ENCODE assay signal across 8 cellular contexts in the genomic region with DNA sequence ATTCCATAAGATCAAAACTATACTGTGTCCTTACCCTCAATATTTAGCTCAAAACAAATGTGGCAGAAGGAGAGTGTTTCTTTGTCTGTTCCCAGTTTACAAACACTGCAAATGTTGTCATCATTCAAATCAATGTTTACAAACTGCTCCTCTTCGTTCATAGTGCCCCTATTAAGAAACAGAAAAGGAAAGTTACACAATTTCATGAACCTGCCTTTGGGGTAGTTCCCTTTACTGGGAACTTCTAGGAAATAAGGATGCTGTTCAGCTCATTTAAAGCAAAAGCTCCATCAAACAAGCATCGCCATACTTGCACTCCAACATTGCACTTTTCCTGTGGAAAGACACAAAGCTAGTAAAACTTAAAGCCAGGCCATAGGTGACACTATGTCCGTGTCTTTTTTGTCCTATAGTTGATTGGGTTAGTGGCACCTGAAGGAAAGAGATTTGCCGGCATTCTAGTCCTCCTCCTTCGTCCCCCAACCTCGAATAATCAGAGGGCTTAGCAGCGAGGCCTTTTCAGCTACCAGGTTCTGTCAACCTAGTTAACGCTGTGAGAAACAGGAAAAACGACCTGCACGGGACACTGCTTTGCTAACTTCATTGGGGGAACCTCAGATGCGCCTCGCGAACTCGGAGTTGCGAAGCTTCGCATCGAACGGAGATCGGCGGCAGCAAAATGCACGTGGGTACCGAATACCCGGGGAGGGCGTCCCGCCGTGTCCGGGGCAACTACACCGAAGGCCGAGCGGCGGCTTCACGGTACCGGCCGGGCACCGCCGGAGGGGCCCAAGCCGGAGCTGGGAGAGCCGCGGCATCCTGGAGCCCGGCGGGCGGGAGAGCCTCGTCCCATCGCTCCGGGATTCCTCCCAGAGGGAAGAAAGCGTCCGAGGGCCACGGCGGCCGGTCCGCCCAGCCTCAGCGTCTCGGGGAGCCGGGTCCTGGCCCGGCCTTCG. TPM values are rescaled to one million over a fixed set of nuclear protein-coding genes. Genes with fewer than 3 reads are reported as not detected.
A peak's percentile ranks its signal among the peaks of the same experiment; 100 is the strongest.
DNase-seq lines count a peak whose midpoint lies in the region; ATAC-seq, FAIRE-seq and TF ChIP-seq lines count a peak whose summit lies in the region.

No MANE protein-coding gene starts in this region.

- H3K9me3 Mint-ChIP-seq in Caco-2 (ENCODE audit: unreplicated experiment), result no peaks in the 10 kb centered on the region

- in situ Hi-C loops in GM13976 (cut with MboI; ENCODE audit: low sequenced_read_pairs, unreplicated experiment), result no loop called here

- no peak for TF ChIP-seq POLR2A in body of pancreas (IDR thresholded peaks at IDR 0.05)

- H3K27me3 ChIP-seq in Caco-2 (replicated peaks; ENCODE audit: control insufficient read depth, insufficient read depth, low read length) (no peaks in the 10 kb centered on the region), HUES64 (ENCODE audit: insufficient read depth, low read length) (no peaks in the 10 kb centered on the region), body of pancreas (no peaks in the 10 kb centered on the region), small intestine (ENCODE audit: control insufficient read depth in 2 of 2, insufficient read depth in 2 of 2, low read length in 2 of 2) (no peaks in the 10 kb centered on the region)

- FAIRE-seq in small intestine (lab: Jason Lieb, UNC), result no peak

- peak overlapping the region; percentile 98 for H3K27ac ChIP-seq in HUES64 (ENCODE audit: low read depth, low read length)
- peak overlapping the region; percentile 82 to 96 (median 92) for H3K27ac ChIP-seq in body of pancreas
- peak overlapping the region; percentile 90 to 100 for H3K27ac ChIP-seq in small intestine (ENCODE audit: low read depth in 1 of 2, low read length in 1 of 2)

- H3K36me3 ChIP-seq in Caco-2 (ENCODE audit: control insufficient read depth, insufficient read depth, low read length) (no peaks in the 10 kb centered on the region), HUES64 (ENCODE audit: insufficient read depth, low read length) (peaks cover 44% of the 10 kb centered on the region), body of pancreas (replicated peaks in 1 of 2; ENCODE audit: insufficient read depth in 1 of 2, low read depth in 2 of 2) (no peaks in the 10 kb centered on the region), small intestine (ENCODE audit: control insufficient read depth in 2 of 2, insufficient read depth in 2 of 2, low read length in 2 of 2) (no peaks in the 10 kb centered on the region)

- CTCF ChIA-PET in Caco-2 (lab: Charles Lee), result interaction anchor here (1.2 kb wide), 1 partner anchor 118 kb away, joined by 3 read pairs; no protein-coding TSS in a partner anchor

- WGBS in HUES64, result under 1% methylated on average over 56 of the region's 56 CpGs
- 1 to 11% methylated on average over 7 to 46 of the region's 56 CpGs for WGBS in body of pancreas, 2 donors
- WGBS in small intestine, 3 donors, result 1% methylated on average over 53 to 56 of the region's 56 CpGs

- ATAC-seq in GM21381 (IDR thresholded peaks at IDR 0.05; ENCODE audit: unreplicated experiment) (peak; percentile 10), body of pancreas (peak; percentile 29)

- intact Hi-C loops in Caco-2 (cut with micrococcal nuclease; ENCODE audit: unreplicated experiment), result loop anchor here (1.0 to 5.0 kb wide), 4 partner anchors 22 to 139 kb away; no protein-coding TSS in a partner anchor
- intact Hi-C loops in body of pancreas (cut with DNase I), result no loop called here

- no peaks in the 10 kb centered on the region for H3K27me3 Mint-ChIP-seq in Caco-2 (ENCODE audit: insufficient read depth, unreplicated experiment)

- POLR2A ChIA-PET in Caco-2 (lab: Charles Lee), result no interaction called here

- H3K9ac ChIP-seq in HUES64 (ENCODE audit: low read depth, low read length), result peak overlapping the region; percentile 99

- H3K9me3 ChIP-seq in Caco-2, result no peaks in the 10 kb centered on the region
- H3K9me3 ChIP-seq in HUES64 (ENCODE audit: insufficient read depth, low read depth, low read length), result no peaks in the 10 kb centered on the region
- H3K9me3 ChIP-seq in body of pancreas, result no peaks in the 10 kb centered on the region
- no peaks in the 10 kb centered on the region for H3K9me3 ChIP-seq in small intestine (ENCODE audit: control insufficient read depth, low read depth)

- H3K4me3 Mint-ChIP-seq in Caco-2 (ENCODE audit: unreplicated experiment), result peak overlapping the region; percentile 91

- no TSS peak for BruUV-seq in Caco-2 (replicated peaks; lab: Mats Ljungman, UMichigan)

- peaks cover 22% of the 10 kb centered on the region for H3K36me3 Mint-ChIP-seq in Caco-2 (ENCODE audit: insufficient read depth, unreplicated experiment)

- H3K4me3 ChIP-seq in Caco-2 (ENCODE audit: low read depth, low read length), result peak overlapping the region; percentile 93
- H3K4me3 ChIP-seq in HUES64 (ENCODE audit: low read length), result peak overlapping the region; percentile 91
- peak overlapping the region; percentile 94 to 95 for H3K4me3 ChIP-seq in body of pancreas
- H3K4me3 ChIP-seq in small intestine (ENCODE audit: low read depth in 1 of 2, low read length in 2 of 2), result peak overlapping the region; percentile 95 to 100

- H3K4me1 ChIP-seq in Caco-2 (no peaks in the 10 kb centered on the region; the same call in 1 of the 2 replicates), HUES64 (ENCODE audit: insufficient read depth, low read length) (peaks cover 16% of the 10 kb centered on the region), body of pancreas (peaks cover 11% of the 10 kb centered on the region), small intestine (ENCODE audit: control insufficient read depth in 2 of 2, insufficient read depth in 1 of 2, low read depth in 1 of 2, low read length in 1 of 2) (peaks cover 0 to 4% of the 10 kb centered on the region in 2 donors)

- peak overlapping the region; percentile 100 for H3K27ac Mint-ChIP-seq in Caco-2 (ENCODE audit: unreplicated experiment)

- peak; percentile 50 to 55 for DNase-seq in Caco-2
- peak; percentile 17 to 74 (median 26) for DNase-seq in T-helper 2 cell
- peak; percentile 29 to 52 (median 36) for DNase-seq in body of pancreas
- DNase-seq in inferior parietal cortex (ENCODE audit: extremely low spot score), result peak; percentile 34
- DNase-seq in small intestine, result peak; percentile 58
- DNase-seq in GM13976 (ENCODE audit: low spot score), result no peak

- H3K4me1 Mint-ChIP-seq in Caco-2 (ENCODE audit: low read depth, unreplicated experiment), result no peaks in the 10 kb centered on the region

- TF ChIP-seq CTCF in Caco-2 (IDR thresholded peaks at IDR 0.05; ENCODE audit: insufficient read depth in 1 of 2, low read depth in 1 of 2, low read length in 1 of 2, severe bottlenecking in 1 of 2, unreplicated experiment in 1 of 2) (no peak), body of pancreas (IDR thresholded peaks at IDR 0.05) (no peak), GM13976 (IDR thresholded peaks at IDR 0.05; ENCODE audit: borderline replicate concordance, control extremely low read depth, extremely low read depth, insufficient read depth, missing control alignments) (no peak)

RNA-seq across cellular contexts. Expression of gene C21orf91, which starts 0.7 kb away (rescaled TPM):
- total RNA-seq in Caco-2 (2022), result 16.2 and 16.9 TPM in 2 replicates
- polyA plus RNA-seq in HUES64 (2013, experiment 1 of 2), result 17.6 TPM
- polyA plus RNA-seq in HUES64 (2013, experiment 2 of 2), result 21.0 TPM
- 1 to 10 TPM; 2.0 to 7.0 TPM for total RNA-seq in body of pancreas
- polyA plus RNA-seq in small intestine, result 1 to 10 TPM; 1.8 to 2.2 (median 2.0) TPM
